ENCODE assay signal across 8 cellular contexts in genomic region chr1:179366093-179366800, GRCh38. TPM values are rescaled to one million over a fixed set of nuclear protein-coding genes. Genes with fewer than 3 reads are reported as not detected.
DNase-seq lines count a peak whose midpoint lies in the region; ATAC-seq lines count a peak whose summit lies in the region.

No MANE protein-coding gene starts in this region.

- peak overlapping the region; percentile 87 for H3K4me3 Mint-ChIP-seq in central memory CD8-positive, alpha-beta T cell

- no peaks in the 10 kb centered on the region for H3K27me3 Mint-ChIP-seq in central memory CD8-positive, alpha-beta T cell

- H3K4me1 ChIP-seq in urinary bladder (ENCODE audit: insufficient read depth): no peaks in the 10 kb centered on the region

- H3K36me3 Mint-ChIP-seq in central memory CD8-positive, alpha-beta T cell (ENCODE audit: insufficient read depth): peaks cover 15% of the 10 kb centered on the region

- H3K9me3 Mint-ChIP-seq in central memory CD8-positive, alpha-beta T cell: no peaks in the 10 kb centered on the region

- peaks cover 11% of the 10 kb centered on the region for H3K4me1 Mint-ChIP-seq in central memory CD8-positive, alpha-beta T cell

- peak overlapping the region; percentile 100 for H3K27ac Mint-ChIP-seq in central memory CD8-positive, alpha-beta T cell (ENCODE audit: low read depth)

- H3K4me3 ChIP-seq in urinary bladder (ENCODE audit: low read depth, low read length): peak overlapping the region; percentile 67

- DNase-seq in NCI-H1105 treated with DMSO at 0.1 percent for 48 hours (lab: John Stamatoyannopoulos, UW) (peak; percentile 43), NCI-H1105 (lab: John Stamatoyannopoulos, UW) (no peak), HCEC 1CT (peak; percentile 22), NOMO-1 treated with dmso at 0.1 percent for 144 hours (lab: John Stamatoyannopoulos, UW; ENCODE audit: unreplicated experiment) (peak; percentile 6), medulla oblongata (ENCODE audit: extremely low spot score) (peak; percentile 7), GM19240 (ENCODE audit: insufficient read length, low spot score) (no peak)
- DNase-seq in central memory CD8-positive, alpha-beta T cell (ENCODE audit: low spot score in 2 of 2): no peak

- peak overlapping the region; percentile 85 for H3K27ac ChIP-seq in urinary bladder (ENCODE audit: low read depth)

- ATAC-seq in central memory CD8-positive, alpha-beta T cell (replicated peaks; ENCODE audit: extremely low read depth, poor library complexity, severe bottlenecking): peak; percentile 18

- WGBS in urinary bladder: 2% methylated on average over 28 of the region's 28 CpGs

- H3K36me3 ChIP-seq in urinary bladder (ENCODE audit: insufficient read depth): no peaks in the 10 kb centered on the region

RNA-seq across cellular contexts. Expression of gene AXDND1, which starts 0.5 kb away (rescaled TPM):
- 1.7 TPM for total RNA-seq in urinary bladder
- polyA plus RNA-seq in urinary bladder: 0.20 TPM

Comparison
In these comparisons a context has a peak if more than half of its experiments do, and no peak if none do; other contexts are left out.
1. DNase-seq: peak in NCI-H1105 treated with DMSO at 0.1 percent for 48 hours (single experiment), HCEC 1CT (single experiment), NOMO-1 treated with dmso at 0.1 percent for 144 hours (single experiment) and medulla oblongata (single experiment); none in NCI-H1105 (single experiment), central memory CD8-positive, alpha-beta T cell (0 of 2) and GM19240 (single experiment).